ENCODE assay signal across 1 cellular context in the genomic region with DNA sequence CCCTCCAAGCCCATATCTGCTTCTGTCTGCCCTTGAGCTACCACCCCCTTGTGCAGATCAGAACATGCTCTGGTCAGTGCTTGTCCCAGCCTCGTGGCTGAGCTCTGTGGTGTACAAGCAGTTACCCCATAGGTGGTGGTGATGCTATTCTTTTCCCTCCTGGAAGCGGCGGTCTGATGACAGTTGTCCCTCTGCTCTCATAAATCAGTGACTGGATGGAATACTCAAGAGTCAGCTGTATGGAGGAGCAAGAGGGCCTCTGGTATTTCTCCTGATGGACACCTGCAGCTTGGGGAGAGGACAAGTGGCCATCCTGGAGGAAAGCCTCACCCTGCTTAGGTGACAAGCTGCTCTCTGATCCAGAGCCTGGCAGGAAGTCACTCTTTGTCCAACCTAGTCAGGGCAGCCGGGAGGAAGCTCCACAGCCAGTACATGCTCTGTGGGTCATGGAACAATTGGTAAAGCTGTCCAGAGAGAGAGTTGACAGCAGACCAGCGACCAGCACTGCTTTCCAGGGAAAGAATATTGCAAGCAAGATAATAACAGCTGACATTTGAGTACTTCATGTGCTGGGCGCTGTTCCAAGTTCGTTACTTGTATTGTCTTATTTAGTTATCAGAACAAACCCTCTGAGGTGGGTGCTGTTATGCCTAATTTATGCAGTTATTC.
TF ChIP-seq lines count a peak whose summit lies in the region.

No MANE protein-coding gene starts in this region.

TF ChIP-seq in K562, 482 proteins besides CTCF, POLR2A, EP300 and RAD21 (continued from another document):
- TF ChIP-seq, protein P1, sequence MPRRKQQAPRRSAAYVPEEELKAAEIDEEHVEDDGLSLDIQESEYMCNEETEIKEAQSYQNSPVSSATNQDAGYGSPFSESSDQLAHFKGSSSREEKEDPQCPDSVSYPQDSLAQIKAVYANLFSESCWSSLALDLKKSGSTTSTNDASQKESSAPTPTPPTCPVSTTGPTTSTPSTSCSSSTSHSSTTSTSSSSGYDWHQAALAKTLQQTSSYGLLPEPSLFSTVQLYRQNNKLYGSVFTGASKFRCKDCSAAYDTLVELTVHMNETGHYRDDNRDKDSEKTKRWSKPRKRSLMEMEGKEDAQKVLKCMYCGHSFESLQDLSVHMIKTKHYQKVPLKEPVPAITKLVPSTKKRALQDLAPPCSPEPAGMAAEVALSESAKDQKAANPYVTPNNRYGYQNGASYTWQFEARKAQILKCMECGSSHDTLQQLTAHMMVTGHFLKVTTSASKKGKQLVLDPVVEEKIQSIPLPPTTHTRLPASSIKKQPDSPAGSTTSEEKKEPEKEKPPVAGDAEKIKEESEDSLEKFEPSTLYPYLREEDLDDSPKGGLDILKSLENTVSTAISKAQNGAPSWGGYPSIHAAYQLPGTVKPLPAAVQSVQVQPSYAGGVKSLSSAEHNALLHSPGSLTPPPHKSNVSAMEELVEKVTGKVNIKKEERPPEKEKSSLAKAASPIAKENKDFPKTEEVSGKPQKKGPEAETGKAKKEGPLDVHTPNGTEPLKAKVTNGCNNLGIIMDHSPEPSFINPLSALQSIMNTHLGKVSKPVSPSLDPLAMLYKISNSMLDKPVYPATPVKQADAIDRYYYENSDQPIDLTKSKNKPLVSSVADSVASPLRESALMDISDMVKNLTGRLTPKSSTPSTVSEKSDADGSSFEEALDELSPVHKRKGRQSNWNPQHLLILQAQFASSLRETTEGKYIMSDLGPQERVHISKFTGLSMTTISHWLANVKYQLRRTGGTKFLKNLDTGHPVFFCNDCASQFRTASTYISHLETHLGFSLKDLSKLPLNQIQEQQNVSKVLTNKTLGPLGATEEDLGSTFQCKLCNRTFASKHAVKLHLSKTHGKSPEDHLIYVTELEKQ (CRISPR knock-in tag; IDR thresholded peaks at IDR 0.05) = no peak
- no peak for TF ChIP-seq RFX1 (IDR thresholded peaks at IDR 0.05)
- TF ChIP-seq CCAR2 (IDR thresholded peaks at IDR 0.05; ENCODE audit: low read depth, low read length) = no peak
- no peak for TF ChIP-seq FUS (optimal IDR thresholded peaks at IDR 0.05; ENCODE audit: low read depth, low read length)
- TF ChIP-seq, protein P2, sequence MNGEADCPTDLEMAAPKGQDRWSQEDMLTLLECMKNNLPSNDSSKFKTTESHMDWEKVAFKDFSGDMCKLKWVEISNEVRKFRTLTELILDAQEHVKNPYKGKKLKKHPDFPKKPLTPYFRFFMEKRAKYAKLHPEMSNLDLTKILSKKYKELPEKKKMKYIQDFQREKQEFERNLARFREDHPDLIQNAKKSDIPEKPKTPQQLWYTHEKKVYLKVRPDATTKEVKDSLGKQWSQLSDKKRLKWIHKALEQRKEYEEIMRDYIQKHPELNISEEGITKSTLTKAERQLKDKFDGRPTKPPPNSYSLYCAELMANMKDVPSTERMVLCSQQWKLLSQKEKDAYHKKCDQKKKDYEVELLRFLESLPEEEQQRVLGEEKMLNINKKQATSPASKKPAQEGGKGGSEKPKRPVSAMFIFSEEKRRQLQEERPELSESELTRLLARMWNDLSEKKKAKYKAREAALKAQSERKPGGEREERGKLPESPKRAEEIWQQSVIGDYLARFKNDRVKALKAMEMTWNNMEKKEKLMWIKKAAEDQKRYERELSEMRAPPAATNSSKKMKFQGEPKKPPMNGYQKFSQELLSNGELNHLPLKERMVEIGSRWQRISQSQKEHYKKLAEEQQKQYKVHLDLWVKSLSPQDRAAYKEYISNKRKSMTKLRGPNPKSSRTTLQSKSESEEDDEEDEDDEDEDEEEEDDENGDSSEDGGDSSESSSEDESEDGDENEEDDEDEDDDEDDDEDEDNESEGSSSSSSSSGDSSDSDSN (IDR thresholded peaks at IDR 0.05; ENCODE audit: borderline replicate concordance in 1 of 2, low read depth in 2 of 2, low read length in 2 of 2) = 0 out of 4 replicates have a peak, but pooled peaks of 1 of the 2 experiments have one; percentile 22
- TF ChIP-seq GTF2A2 (tag; IDR thresholded peaks at IDR 0.05) = no peak
- TF ChIP-seq TEAD2 (tag; IDR thresholded peaks at IDR 0.05) = no peak
- TF ChIP-seq MAFG (tag; conservative IDR thresholded peaks at IDR 0.05) = no peak
- no peak for TF ChIP-seq PTTG1 (tag; IDR thresholded peaks at IDR 0.05; ENCODE audit: low read depth)
